10 cellular contexts compared by ENCODE assay signal in genomic region chr17:27315322-27315721, GRCh38. TPM values are rescaled to one million over a fixed set of nuclear protein-coding genes. Genes with fewer than 3 reads are reported as not detected.
A peak's percentile ranks its signal among the peaks of the same experiment; 100 is the strongest.
DNase-seq lines count a peak whose midpoint lies in the region; ATAC-seq and TF ChIP-seq lines count a peak whose summit lies in the region.
"Had no signal": no experiment of that assay in that cellular context is flagged by ENCODE, and none has a peak within 500 bp of the region (broad histone marks: within the 10 kb centered on the region; RNA-seq: fewer than 3 reads in every experiment).

No MANE protein-coding gene starts in this region.

- no peaks in the 10 kb centered on the region for H3K79me2 ChIP-seq in neural progenitor cell (ENCODE audit: low read depth)

- no peak overlapping the region for H3K4me3 ChIP-seq in aorta (ENCODE audit: low read length in 2 of 2)
- no peak overlapping the region for H3K4me3 ChIP-seq in neural progenitor cell
- H3K4me3 ChIP-seq: BLaER1 treated with 17β-estradiol and CSF1 and Interleukin-3, amounts not matched to agents 10 nM and 100 nM; HAP-1 had no signal

- H3K27me3 ChIP-seq in aorta (ENCODE audit: control insufficient read depth in 1 of 2, insufficient read depth in 2 of 2, low read length in 1 of 2) = no peaks in the 10 kb centered on the region
- H3K27me3 ChIP-seq in neural progenitor cell = no peaks in the 10 kb centered on the region
- H3K27me3 ChIP-seq: BLaER1 treated with 17β-estradiol and CSF1 and Interleukin-3, amounts not matched to agents 10 nM and 100 nM had no signal

- no peak overlapping the region for H3K4me3 Mint-ChIP-seq in activated naive CD4-positive, alpha-beta T cell treated with anti-CD3 and anti-CD28 coated beads, Interleukin-2, amount 50 U/mL, for 24 hours
- H3K4me3 Mint-ChIP-seq in activated naive CD4-positive, alpha-beta T cell treated with anti-CD3 and anti-CD28 coated beads, Interleukin-2, amount 10 ng/mL, durations not matched to agents 7 days and 5 days = no peak overlapping the region
- no peak overlapping the region for H3K4me3 Mint-ChIP-seq in neural progenitor cell
- H3K4me3 Mint-ChIP-seq in activated CD4-positive, alpha-beta T cell treated with anti-CD3 and anti-CD28 coated beads for 36 hours = no peak overlapping the region

- H3K9me3 ChIP-seq in aorta (ENCODE audit: control insufficient read depth, low read length) = no peaks in the 10 kb centered on the region
- no peaks in the 10 kb centered on the region for H3K9me3 ChIP-seq in neural progenitor cell (ENCODE audit: low read depth)
- H3K9me3 ChIP-seq: BLaER1 treated with 17β-estradiol and CSF1 and Interleukin-3, amounts not matched to agents 10 nM and 100 nM; HAP-1 had no signal

- H3K36me3 ChIP-seq in aorta (ENCODE audit: control insufficient read depth in 1 of 2, insufficient read depth in 2 of 2, low read length in 1 of 2) = peaks cover 2 to 4% of the 10 kb centered on the region in 2 donors
- H3K36me3 ChIP-seq in neural progenitor cell = peaks cover 34% of the 10 kb centered on the region

- intact Hi-C loops in aorta (cut with DNase I) = no loop called here
- intact Hi-C loops in activated CD4-positive, alpha-beta T cell treated with anti-CD3 and anti-CD28 coated beads for 36 hours (cut with DNase I, micrococcal nuclease) = no loop called here

- no peaks in the 10 kb centered on the region for H3K27me3 Mint-ChIP-seq in activated naive CD4-positive, alpha-beta T cell treated with anti-CD3 and anti-CD28 coated beads, Interleukin-2, amount 50 U/mL, for 24 hours
- H3K27me3 Mint-ChIP-seq in activated naive CD4-positive, alpha-beta T cell treated with anti-CD3 and anti-CD28 coated beads, Interleukin-2, amount 10 ng/mL, durations not matched to agents 7 days and 5 days = no peaks in the 10 kb centered on the region
- peaks cover 3% of the 10 kb centered on the region for H3K27me3 Mint-ChIP-seq in neural progenitor cell (ENCODE audit: insufficient read depth, low read depth)
- H3K27me3 Mint-ChIP-seq in activated CD4-positive, alpha-beta T cell treated with anti-CD3 and anti-CD28 coated beads for 36 hours = no peaks in the 10 kb centered on the region

- peaks cover 20% of the 10 kb centered on the region for H3F3A ChIP-seq in neural progenitor cell (ENCODE audit: low read depth)

- no peak for TF ChIP-seq CTCF in neural progenitor cell (IDR thresholded peaks at IDR 0.05)

- POLR2A ChIA-PET in activated CD4-positive, alpha-beta T cell treated with anti-CD3 and anti-CD28 coated beads for 36 hours (lab: Charles Lee) = no interaction called here

- no peaks in the 10 kb centered on the region for H3K4me1 Mint-ChIP-seq in activated naive CD4-positive, alpha-beta T cell treated with anti-CD3 and anti-CD28 coated beads, Interleukin-2, amount 50 U/mL, for 24 hours
- no peaks in the 10 kb centered on the region for H3K4me1 Mint-ChIP-seq in activated naive CD4-positive, alpha-beta T cell treated with anti-CD3 and anti-CD28 coated beads, Interleukin-2, amount 10 ng/mL, durations not matched to agents 7 days and 5 days
- peaks cover 3% of the 10 kb centered on the region for H3K4me1 Mint-ChIP-seq in neural progenitor cell
- no peaks in the 10 kb centered on the region for H3K4me1 Mint-ChIP-seq in activated CD4-positive, alpha-beta T cell treated with anti-CD3 and anti-CD28 coated beads for 36 hours

- ATAC-seq in aorta (ENCODE audit: low FRiP score) = peak; percentile 86
- ATAC-seq in activated CD4-positive, alpha-beta T cell treated with anti-CD3 and anti-CD28 coated beads for 36 hours = no peak

- DNase-seq in activated naive CD4-positive, alpha-beta T cell treated with anti-CD3 and anti-CD28 coated beads, Interleukin-2, amount 10 ng/mL, durations not matched to agents 7 days and 5 days = no peak
- peak; percentile 88 for DNase-seq in dedifferentiated amniotic fluid mesenchymal stem cell (ENCODE audit: extremely low spot score)
- peak; percentile 49 for DNase-seq in midbrain (lab: John Stamatoyannopoulos, UW)
- peak; percentile 90 to 97 for DNase-seq in aorta
- no peak for DNase-seq in neural progenitor cell (ENCODE audit: low spot score)
- no peak for DNase-seq in activated CD4-positive, alpha-beta T cell treated with anti-CD3 and anti-CD28 coated beads for 36 hours
- DNase-seq in globus pallidus (ENCODE audit: low spot score) = no peak

- no peak overlapping the region for H3K27ac ChIP-seq in aorta (ENCODE audit: low read depth in 1 of 2, low read length in 2 of 2)
- no peak overlapping the region for H3K27ac ChIP-seq in neural progenitor cell

- no peak overlapping the region for H2AFZ ChIP-seq in neural progenitor cell (replicated peaks)

- H3K9ac ChIP-seq in neural progenitor cell = no peak overlapping the region
- H3K9ac ChIP-seq: BLaER1 treated with 17β-estradiol and CSF1 and Interleukin-3, amounts not matched to agents 10 nM and 100 nM had no signal

- H3K9me3 Mint-ChIP-seq in activated naive CD4-positive, alpha-beta T cell treated with anti-CD3 and anti-CD28 coated beads, Interleukin-2, amount 50 U/mL, for 24 hours = no peaks in the 10 kb centered on the region
- no peaks in the 10 kb centered on the region for H3K9me3 Mint-ChIP-seq in activated naive CD4-positive, alpha-beta T cell treated with anti-CD3 and anti-CD28 coated beads, Interleukin-2, amount 10 ng/mL, durations not matched to agents 7 days and 5 days
- H3K9me3 Mint-ChIP-seq in neural progenitor cell = no peaks in the 10 kb centered on the region
- H3K9me3 Mint-ChIP-seq in activated CD4-positive, alpha-beta T cell treated with anti-CD3 and anti-CD28 coated beads for 36 hours (ENCODE audit: low read depth) = no peaks in the 10 kb centered on the region

- H3K4me1 ChIP-seq in aorta (ENCODE audit: control insufficient read depth in 1 of 2, insufficient read depth in 2 of 2, low read length in 2 of 2) (peaks cover 0 to 3% of the 10 kb centered on the region in 2 donors), neural progenitor cell (no peaks in the 10 kb centered on the region)
- H3K4me1 ChIP-seq: HAP-1 had no signal

- peak overlapping the region; percentile 46 for H3K27ac Mint-ChIP-seq in activated naive CD4-positive, alpha-beta T cell treated with anti-CD3 and anti-CD28 coated beads, Interleukin-2, amount 50 U/mL, for 24 hours
- H3K27ac Mint-ChIP-seq in activated naive CD4-positive, alpha-beta T cell treated with anti-CD3 and anti-CD28 coated beads, Interleukin-2, amount 10 ng/mL, durations not matched to agents 7 days and 5 days = no peak overlapping the region
- H3K27ac Mint-ChIP-seq in neural progenitor cell = no peak overlapping the region
- no peak overlapping the region for H3K27ac Mint-ChIP-seq in activated CD4-positive, alpha-beta T cell treated with anti-CD3 and anti-CD28 coated beads for 36 hours

- WGBS in aorta, 2 donors = 5% methylated on average over 6 of the region's 6 CpGs

- CTCF ChIA-PET in activated naive CD4-positive, alpha-beta T cell treated with anti-CD3 and anti-CD28 coated beads, Interleukin-2, amount 10 ng/mL, durations not matched to agents 7 days and 5 days (lab: Charles Lee) = interaction anchor here (1.3 kb wide), 2 partner anchors 77 to 79 kb away, joined by 3 read pairs; no protein-coding TSS in a partner anchor
- CTCF ChIA-PET in activated CD4-positive, alpha-beta T cell treated with anti-CD3 and anti-CD28 coated beads for 36 hours (lab: Charles Lee) = interaction anchor here (0.6 kb wide), 1 partner anchor 570 kb away, joined by 3 read pairs; no protein-coding TSS in a partner anchor

- H3K36me3 Mint-ChIP-seq in activated naive CD4-positive, alpha-beta T cell treated with anti-CD3 and anti-CD28 coated beads, Interleukin-2, amount 50 U/mL, for 24 hours = peaks cover 22% of the 10 kb centered on the region
- peaks cover 65% of the 10 kb centered on the region for H3K36me3 Mint-ChIP-seq in activated naive CD4-positive, alpha-beta T cell treated with anti-CD3 and anti-CD28 coated beads, Interleukin-2, amount 10 ng/mL, durations not matched to agents 7 days and 5 days
- H3K36me3 Mint-ChIP-seq in neural progenitor cell = peaks cover 41% of the 10 kb centered on the region
- peaks cover 65% of the 10 kb centered on the region for H3K36me3 Mint-ChIP-seq in activated CD4-positive, alpha-beta T cell treated with anti-CD3 and anti-CD28 coated beads for 36 hours (ENCODE audit: low read depth)

- H4K20me1 ChIP-seq in neural progenitor cell (ENCODE audit: low read depth) = peaks cover 1% of the 10 kb centered on the region

- H3K4me2 ChIP-seq in neural progenitor cell = no peak overlapping the region
- H3K4me2 ChIP-seq: BLaER1 treated with 17β-estradiol and CSF1 and Interleukin-3, amounts not matched to agents 10 nM and 100 nM had no signal

RNA-seq across cellular contexts. Expression of gene WSB1, which starts 21.4 kb away (rescaled TPM):
- total RNA-seq in aorta = 100 to 1,000 TPM; 320 to 355 TPM
- polyA plus RNA-seq in aorta = 100 to 1,000 TPM in 1 of 2 donors, 10 to 100 TPM in 1; 18.2 to 222 TPM
- total RNA-seq in neural progenitor cell (ENCODE audit: low replicate concordance) = 396 and 521 TPM in 2 replicates
- 100 to 1,000 TPM; 145 to 190 TPM for total RNA-seq in activated CD4-positive, alpha-beta T cell treated with anti-CD3 and anti-CD28 coated beads for 36 hours

Comparison
In these comparisons a context has a peak if more than half of its experiments do, and no peak if none do; other contexts are left out.
1. DNase-seq: peak in dedifferentiated amniotic fluid mesenchymal stem cell (single experiment), midbrain (single experiment) and aorta (2 of 2); none in activated naive CD4-positive, alpha-beta T cell treated with anti-CD3 and anti-CD28 coated beads, Interleukin-2, amount 10 ng/mL, durations not matched to agents 7 days and 5 days (single experiment), neural progenitor cell (single experiment), activated CD4-positive, alpha-beta T cell treated with anti-CD3 and anti-CD28 coated beads for 36 hours (single experiment) and globus pallidus (single experiment).